1 cellular context compared by ENCODE assay signal in the genomic region with DNA sequence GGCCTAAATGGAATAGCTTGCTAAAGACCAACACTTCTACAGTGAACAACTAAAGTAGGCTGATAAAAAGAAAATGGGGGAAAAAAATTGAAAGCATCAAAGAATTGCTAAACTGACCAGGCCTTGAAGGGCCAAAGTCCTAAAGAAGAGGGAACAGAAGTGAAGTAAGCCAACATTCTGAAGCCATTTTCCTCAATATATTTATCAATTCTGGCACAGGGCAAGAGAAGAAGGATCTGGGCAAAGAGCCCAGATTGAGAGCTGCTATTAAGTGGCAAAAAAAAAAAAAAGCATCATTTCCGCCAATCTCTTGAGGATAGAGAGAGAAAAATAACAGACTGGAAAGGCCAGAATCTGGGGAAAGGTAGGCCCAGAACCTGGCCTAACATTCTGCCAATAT.
TF ChIP-seq lines count a peak whose summit lies in the region.

No MANE protein-coding gene starts in this region.

TF ChIP-seq in IMR-90, 13 proteins besides CTCF, POLR2A, EP300 and RAD21 (continued from another document):
- no peak for TF ChIP-seq BHLHE40 (IDR thresholded peaks at IDR 0.05; ENCODE audit: low read depth, low read length)
- no peak for TF ChIP-seq MXI1 (IDR thresholded peaks at IDR 0.05; ENCODE audit: borderline replicate concordance, low read depth, low read length)
- TF ChIP-seq CEBPB (IDR thresholded peaks at IDR 0.05; ENCODE audit: low read depth, low read length) = no peak
- TF ChIP-seq RCOR1 (IDR thresholded peaks at IDR 0.05; ENCODE audit: insufficient replicate concordance, low read length) = no peak
- no peak for TF ChIP-seq MAZ (IDR thresholded peaks at IDR 0.05; ENCODE audit: borderline replicate concordance, low read depth, low read length)
- TF ChIP-seq CHD1 (IDR thresholded peaks at IDR 0.05; ENCODE audit: low read depth, low read length) = no peak
- TF ChIP-seq NFE2L2 (IDR thresholded peaks at IDR 0.05; ENCODE audit: low read depth, low read length) = no peak
